ENCODE assay signal across 1 cellular context in genomic region chr10:86828145-86828544, GRCh38.
TF ChIP-seq lines count a peak whose summit lies in the region.

No MANE protein-coding gene starts in this region.

TF ChIP-seq in GM23338, 12 proteins besides CTCF, POLR2A, EP300 and RAD21 (continued from another document):
- TF ChIP-seq, protein P1, sequence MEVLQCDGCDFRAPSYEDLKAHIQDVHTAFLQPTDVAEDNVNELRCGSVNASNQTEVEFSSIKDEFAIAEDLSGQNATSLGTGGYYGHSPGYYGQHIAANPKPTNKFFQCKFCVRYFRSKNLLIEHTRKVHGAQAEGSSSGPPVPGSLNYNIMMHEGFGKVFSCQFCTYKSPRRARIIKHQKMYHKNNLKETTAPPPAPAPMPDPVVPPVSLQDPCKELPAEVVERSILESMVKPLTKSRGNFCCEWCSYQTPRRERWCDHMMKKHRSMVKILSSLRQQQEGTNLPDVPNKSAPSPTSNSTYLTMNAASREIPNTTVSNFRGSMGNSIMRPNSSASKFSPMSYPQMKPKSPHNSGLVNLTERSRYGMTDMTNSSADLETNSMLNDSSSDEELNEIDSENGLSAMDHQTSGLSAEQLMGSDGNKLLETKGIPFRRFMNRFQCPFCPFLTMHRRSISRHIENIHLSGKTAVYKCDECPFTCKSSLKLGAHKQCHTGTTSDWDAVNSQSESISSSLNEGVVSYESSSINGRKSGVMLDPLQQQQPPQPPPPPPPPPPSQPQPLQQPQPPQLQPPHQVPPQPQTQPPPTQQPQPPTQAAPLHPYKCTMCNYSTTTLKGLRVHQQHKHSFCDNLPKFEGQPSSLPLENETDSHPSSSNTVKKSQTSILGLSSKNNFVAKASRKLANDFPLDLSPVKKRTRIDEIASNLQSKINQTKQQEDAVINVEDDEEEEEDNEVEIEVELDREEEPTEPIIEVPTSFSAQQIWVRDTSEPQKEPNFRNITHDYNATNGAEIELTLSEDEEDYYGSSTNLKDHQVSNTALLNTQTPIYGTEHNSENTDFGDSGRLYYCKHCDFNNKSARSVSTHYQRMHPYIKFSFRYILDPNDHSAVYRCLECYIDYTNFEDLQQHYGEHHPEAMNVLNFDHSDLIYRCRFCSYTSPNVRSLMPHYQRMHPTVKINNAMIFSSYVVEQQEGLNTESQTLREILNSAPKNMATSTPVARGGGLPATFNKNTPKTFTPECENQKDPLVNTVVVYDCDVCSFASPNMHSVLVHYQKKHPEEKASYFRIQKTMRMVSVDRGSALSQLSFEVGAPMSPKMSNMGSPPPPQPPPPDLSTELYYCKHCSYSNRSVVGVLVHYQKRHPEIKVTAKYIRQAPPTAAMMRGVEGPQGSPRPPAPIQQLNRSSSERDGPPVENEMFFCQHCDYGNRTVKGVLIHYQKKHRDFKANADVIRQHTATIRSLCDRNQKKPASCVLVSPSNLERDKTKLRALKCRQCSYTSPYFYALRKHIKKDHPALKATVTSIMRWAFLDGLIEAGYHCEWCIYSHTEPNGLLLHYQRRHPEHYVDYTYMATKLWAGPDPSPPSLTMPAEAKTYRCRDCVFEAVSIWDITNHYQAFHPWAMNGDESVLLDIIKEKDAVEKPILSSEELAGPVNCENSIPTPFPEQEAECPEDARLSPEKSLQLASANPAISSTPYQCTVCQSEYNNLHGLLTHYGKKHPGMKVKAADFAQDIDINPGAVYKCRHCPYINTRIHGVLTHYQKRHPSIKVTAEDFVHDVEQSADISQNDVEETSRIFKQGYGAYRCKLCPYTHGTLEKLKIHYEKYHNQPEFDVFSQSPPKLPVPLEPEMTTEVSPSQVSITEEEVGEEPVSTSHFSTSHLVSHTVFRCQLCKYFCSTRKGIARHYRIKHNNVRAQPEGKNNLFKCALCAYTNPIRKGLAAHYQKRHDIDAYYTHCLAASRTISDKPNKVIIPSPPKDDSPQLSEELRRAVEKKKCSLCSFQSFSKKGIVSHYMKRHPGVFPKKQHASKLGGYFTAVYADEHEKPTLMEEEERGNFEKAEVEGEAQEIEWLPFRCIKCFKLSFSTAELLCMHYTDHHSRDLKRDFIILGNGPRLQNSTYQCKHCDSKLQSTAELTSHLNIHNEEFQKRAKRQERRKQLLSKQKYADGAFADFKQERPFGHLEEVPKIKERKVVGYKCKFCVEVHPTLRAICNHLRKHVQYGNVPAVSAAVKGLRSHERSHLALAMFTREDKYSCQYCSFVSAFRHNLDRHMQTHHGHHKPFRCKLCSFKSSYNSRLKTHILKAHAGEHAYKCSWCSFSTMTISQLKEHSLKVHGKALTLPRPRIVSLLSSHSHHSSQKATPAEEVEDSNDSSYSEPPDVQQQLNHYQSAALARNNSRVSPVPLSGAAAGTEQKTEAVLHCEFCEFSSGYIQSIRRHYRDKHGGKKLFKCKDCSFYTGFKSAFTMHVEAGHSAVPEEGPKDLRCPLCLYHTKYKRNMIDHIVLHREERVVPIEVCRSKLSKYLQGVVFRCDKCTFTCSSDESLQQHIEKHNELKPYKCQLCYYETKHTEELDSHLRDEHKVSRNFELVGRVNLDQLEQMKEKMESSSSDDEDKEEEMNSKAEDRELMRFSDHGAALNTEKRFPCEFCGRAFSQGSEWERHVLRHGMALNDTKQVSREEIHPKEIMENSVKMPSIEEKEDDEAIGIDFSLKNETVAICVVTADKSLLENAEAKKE (CRISPR knock-in tag; IDR thresholded peaks at IDR 0.05), result no peak
- TF ChIP-seq EZH2phosphoT487 (IDR thresholded peaks at IDR 0.05; ENCODE audit: unreplicated experiment), result no peak
- no peak for TF ChIP-seq JUNB (IDR thresholded peaks at IDR 0.05; ENCODE audit: unreplicated experiment)
- TF ChIP-seq CREB1 (CRISPR knock-in tag; IDR thresholded peaks at IDR 0.05; ENCODE audit: low read depth), result no peak
- TF ChIP-seq, protein P2, sequence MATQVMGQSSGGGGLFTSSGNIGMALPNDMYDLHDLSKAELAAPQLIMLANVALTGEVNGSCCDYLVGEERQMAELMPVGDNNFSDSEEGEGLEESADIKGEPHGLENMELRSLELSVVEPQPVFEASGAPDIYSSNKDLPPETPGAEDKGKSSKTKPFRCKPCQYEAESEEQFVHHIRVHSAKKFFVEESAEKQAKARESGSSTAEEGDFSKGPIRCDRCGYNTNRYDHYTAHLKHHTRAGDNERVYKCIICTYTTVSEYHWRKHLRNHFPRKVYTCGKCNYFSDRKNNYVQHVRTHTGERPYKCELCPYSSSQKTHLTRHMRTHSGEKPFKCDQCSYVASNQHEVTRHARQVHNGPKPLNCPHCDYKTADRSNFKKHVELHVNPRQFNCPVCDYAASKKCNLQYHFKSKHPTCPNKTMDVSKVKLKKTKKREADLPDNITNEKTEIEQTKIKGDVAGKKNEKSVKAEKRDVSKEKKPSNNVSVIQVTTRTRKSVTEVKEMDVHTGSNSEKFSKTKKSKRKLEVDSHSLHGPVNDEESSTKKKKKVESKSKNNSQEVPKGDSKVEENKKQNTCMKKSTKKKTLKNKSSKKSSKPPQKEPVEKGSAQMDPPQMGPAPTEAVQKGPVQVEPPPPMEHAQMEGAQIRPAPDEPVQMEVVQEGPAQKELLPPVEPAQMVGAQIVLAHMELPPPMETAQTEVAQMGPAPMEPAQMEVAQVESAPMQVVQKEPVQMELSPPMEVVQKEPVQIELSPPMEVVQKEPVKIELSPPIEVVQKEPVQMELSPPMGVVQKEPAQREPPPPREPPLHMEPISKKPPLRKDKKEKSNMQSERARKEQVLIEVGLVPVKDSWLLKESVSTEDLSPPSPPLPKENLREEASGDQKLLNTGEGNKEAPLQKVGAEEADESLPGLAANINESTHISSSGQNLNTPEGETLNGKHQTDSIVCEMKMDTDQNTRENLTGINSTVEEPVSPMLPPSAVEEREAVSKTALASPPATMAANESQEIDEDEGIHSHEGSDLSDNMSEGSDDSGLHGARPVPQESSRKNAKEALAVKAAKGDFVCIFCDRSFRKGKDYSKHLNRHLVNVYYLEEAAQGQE (IDR thresholded peaks at IDR 0.05; ENCODE audit: unreplicated experiment), result no peak
- no peak for TF ChIP-seq ZNF331 (CRISPR knock-in tag; IDR thresholded peaks at IDR 0.05; ENCODE audit: low read depth)
- no peak for TF ChIP-seq NANOG (IDR thresholded peaks at IDR 0.05; ENCODE audit: borderline replicate concordance)
- no peak for TF ChIP-seq ZNF114 (CRISPR knock-in tag; IDR thresholded peaks at IDR 0.05)
- TF ChIP-seq EZH2 (IDR thresholded peaks at IDR 0.05; ENCODE audit: low read depth, unreplicated experiment), result no peak
- no peak for TF ChIP-seq STAT1 (IDR thresholded peaks at IDR 0.05; ENCODE audit: unreplicated experiment)
